In genomic region chr5:88140863-88141694, GRCh38 we compare ENCODE assay signal across 8 cellular contexts.
DNase-seq lines count a peak whose midpoint lies in the region; ATAC-seq and TF ChIP-seq lines count a peak whose summit lies in the region.

No MANE protein-coding gene starts in this region.

- H3K9me3 Mint-ChIP-seq in activated B cell treated with CpG ODN at 0.5 μM for 24 hours: peaks cover 3% of the 10 kb centered on the region

- intact Hi-C loops in activated B cell treated with CpG ODN at 0.5 μM for 24 hours (cut with micrococcal nuclease) (loop anchor here (5.0 to 10.0 kb wide), 3 partner anchors 356 to 551 kb away; no protein-coding TSS in a partner anchor), spleen (cut with DNase I; ENCODE audit: low total_unique reads) (loop anchor here (10.0 kb wide), 1 partner anchor 534 kb away; no protein-coding TSS in a partner anchor)

- peaks cover 34% of the 10 kb centered on the region for H3K27me3 Mint-ChIP-seq in activated B cell treated with CpG ODN at 0.5 μM for 24 hours

- H3K4me3 Mint-ChIP-seq in activated B cell treated with CpG ODN at 0.5 μM for 24 hours: no peak overlapping the region

- peak overlapping the region; percentile 31 to 67 (median 37) for H3K4me3 ChIP-seq in spleen

- peaks cover 0 to 4% (median 0%) of the 10 kb centered on the region in 8 donors for H3K9me3 ChIP-seq in spleen

- H3K27ac Mint-ChIP-seq in activated B cell treated with CpG ODN at 0.5 μM for 24 hours: no peak overlapping the region

- TF ChIP-seq POLR2A in spleen (IDR thresholded peaks at IDR 0.05): no peak

- CTCF ChIA-PET in activated B cell treated with CpG ODN at 0.5 μM for 24 hours (lab: Charles Lee): interaction anchor here (1.1 kb wide), 1 partner anchor 550 kb away, joined by 3 read pairs; no protein-coding TSS in a partner anchor

- no peaks in the 10 kb centered on the region for H3K36me3 ChIP-seq in spleen

- H3K27me3 ChIP-seq in spleen (replicated peaks in 1 of 7): peaks cover 0 to 90% (median 61%) of the 10 kb centered on the region in 7 donors

- peak; percentile 95 for DNase-seq in AG08395 (ENCODE audit: low spot score)
- peak; percentile 96 for DNase-seq in NCI-H2227 (lab: John Stamatoyannopoulos, UW; ENCODE audit: unreplicated experiment)
- no peak for DNase-seq in activated B cell treated with CpG ODN at 0.5 μM for 24 hours
- DNase-seq in central memory CD4-positive, alpha-beta T cell: peak; percentile 87
- DNase-seq in islet precursor cell: peak; percentile 99
- DNase-seq in spleen: peak; percentile 88

- peaks cover 5 to 59% (median 32%) of the 10 kb centered on the region in 6 donors for H3K4me1 ChIP-seq in spleen

- peak overlapping the region in 6 of 8 donors; percentile 3 to 51 (median 35) for H3K27ac ChIP-seq in spleen

- 2 to 4% (median 2%) methylated on average over 35 to 45 of the region's 45 CpGs for WGBS in spleen, 5 donors

- ATAC-seq in GM19023 (IDR thresholded peaks at IDR 0.05; ENCODE audit: unreplicated experiment) (peak; percentile 91), HG03196 (IDR thresholded peaks at IDR 0.05; ENCODE audit: unreplicated experiment) (peak; percentile 96), activated B cell treated with CpG ODN at 0.5 μM for 24 hours (ENCODE audit: low read depth) (peak; percentile 49)

- POLR2A ChIA-PET in activated B cell treated with CpG ODN at 0.5 μM for 24 hours (lab: Charles Lee): no interaction called here

- no peaks in the 10 kb centered on the region for H3K36me3 Mint-ChIP-seq in activated B cell treated with CpG ODN at 0.5 μM for 24 hours (ENCODE audit: low read depth)

- no peak for TF ChIP-seq CTCF in activated B cell treated with CpG ODN at 0.5 μM for 24 hours (IDR thresholded peaks at IDR 0.05)
- TF ChIP-seq CTCF in spleen (IDR thresholded peaks at IDR 0.05 in 8 of 11, conservative IDR thresholded peaks at IDR 0.05 in 3 of 11): peak in 10 of 11 experiments; percentile 37 to 84 (median 65)

- H3K4me1 Mint-ChIP-seq in activated B cell treated with CpG ODN at 0.5 μM for 24 hours: peaks cover 11% of the 10 kb centered on the region
